8 cellular contexts compared by ENCODE assay signal in genomic region chr1:35192853-35193664, GRCh38. TPM values are rescaled to one million over a fixed set of nuclear protein-coding genes. Genes with fewer than 3 reads are reported as not detected.
A peak's percentile ranks its signal among the peaks of the same experiment; 100 is the strongest.
DNase-seq lines count a peak whose midpoint lies in the region; ATAC-seq, FAIRE-seq and TF ChIP-seq lines count a peak whose summit lies in the region.

Gene SFPQ (minus strand): TSS chr1:35193145. CDS start chr1:35193049, 96 bp downstream.

- WGBS in psoas muscle, 3 donors: 0 to 1% (median 0%) methylated on average over 37 to 50 of the region's 50 CpGs

- FAIRE-seq in urothelium cell line (lab: Jason Lieb, UNC): peak; percentile 44

- H3K36me3 ChIP-seq in right atrium auricular region (peaks cover 36% of the 10 kb centered on the region), psoas muscle (ENCODE audit: insufficient read depth in 1 of 2, low read depth in 1 of 2) (peaks cover 6 to 36% of the 10 kb centered on the region in 2 donors)

- H3K27ac ChIP-seq in right atrium auricular region (peak within 1 kb of the TSS; percentile 99 to 100), psoas muscle (peak within 1 kb of the TSS; percentile 100)

- DNase-seq in NCI-H187 treated with DMSO at 0.1 percent for 48 hours (lab: John Stamatoyannopoulos, UW) (peak; percentile 95), anterior cingulate cortex (lab: John Stamatoyannopoulos, UW) (peak; percentile 67 to 100 (median 95)), right atrium auricular region (ENCODE audit: low spot score) (peak; percentile 99), psoas muscle (peak; percentile 94 to 96), urothelium cell line (ENCODE audit: low spot score) (peak; percentile 99)

- TF ChIP-seq CTCF in right atrium auricular region (IDR thresholded peaks at IDR 0.05) (no peak), psoas muscle (IDR thresholded peaks at IDR 0.05) (no peak)

- H3K4me1 ChIP-seq in right atrium auricular region (peaks cover 0 to 40% of the 10 kb centered on the region in 2 donors), psoas muscle (peaks cover 37% of the 10 kb centered on the region)

- intact Hi-C loops in T-helper 2 cell treated with Interferon-gamma antibody and Interleukin-4, amounts not matched to agents 100 ng/mL and 5 ng/mL, for 36 hours (cut with micrococcal nuclease): loop anchor here (1.0 to 10.0 kb wide), 9 partner anchors 9 to 577 kb away; partner anchors contain the start of genes KIAA0319L, NCDN, PSMB2 and SMIM12
- intact Hi-C loops in psoas muscle (cut with DNase I): loop anchor here in 1 of 2 donors (10.0 kb wide), 1 partner anchor 372 kb away; no protein-coding TSS in a partner anchor

- ATAC-seq in GM18499 (IDR thresholded peaks at IDR 0.05; ENCODE audit: insufficient read depth, unreplicated experiment) (peak; percentile 95), HG02943 (IDR thresholded peaks at IDR 0.05; ENCODE audit: low read depth, unreplicated experiment) (peak; percentile 83), psoas muscle (peak; percentile 95 to 97 (median 96))

- peak within 1 kb of the TSS; percentile 91 to 100 for H3K4me3 ChIP-seq in right atrium auricular region
- peak within 1 kb of the TSS; percentile 98 for H3K4me3 ChIP-seq in psoas muscle

- H3K9me3 ChIP-seq in right atrium auricular region (no peaks in the 10 kb centered on the region), psoas muscle (no peaks in the 10 kb centered on the region)

- H3K27me3 ChIP-seq in right atrium auricular region: no peaks in the 10 kb centered on the region
- H3K27me3 ChIP-seq in psoas muscle (ENCODE audit: insufficient read depth in 3 of 3, low read length in 2 of 3): no peaks in the 10 kb centered on the region

RNA-seq across cellular contexts. Expression of gene SFPQ, which starts in this region (rescaled TPM):
- 376 and 388 TPM in 2 replicates for total RNA-seq in T-helper 2 cell treated with Interferon-gamma antibody and Interleukin-4, amounts not matched to agents 100 ng/mL and 5 ng/mL, for 36 hours
- 10 to 100 TPM; 52.0 to 80.8 TPM for total RNA-seq in right atrium auricular region
- 100 to 1,000 TPM in 2 of 4 donors, 10 to 100 TPM in 2; 51.3 to 124 (median 102) TPM for total RNA-seq in psoas muscle
- polyA plus RNA-seq in psoas muscle: 10 to 100 TPM; 79.4 to 86.8 (median 82.7) TPM

Comparison
In these comparisons a context has a peak if more than half of its experiments do, and no peak if none do; other contexts are left out.
1. Peak in every context shown above with its lines: DNase-seq, ATAC-seq, H3K4me3 ChIP-seq and H3K27ac ChIP-seq.